Comparison of ENCODE assay signal across 2 cellular contexts in the genomic region with DNA sequence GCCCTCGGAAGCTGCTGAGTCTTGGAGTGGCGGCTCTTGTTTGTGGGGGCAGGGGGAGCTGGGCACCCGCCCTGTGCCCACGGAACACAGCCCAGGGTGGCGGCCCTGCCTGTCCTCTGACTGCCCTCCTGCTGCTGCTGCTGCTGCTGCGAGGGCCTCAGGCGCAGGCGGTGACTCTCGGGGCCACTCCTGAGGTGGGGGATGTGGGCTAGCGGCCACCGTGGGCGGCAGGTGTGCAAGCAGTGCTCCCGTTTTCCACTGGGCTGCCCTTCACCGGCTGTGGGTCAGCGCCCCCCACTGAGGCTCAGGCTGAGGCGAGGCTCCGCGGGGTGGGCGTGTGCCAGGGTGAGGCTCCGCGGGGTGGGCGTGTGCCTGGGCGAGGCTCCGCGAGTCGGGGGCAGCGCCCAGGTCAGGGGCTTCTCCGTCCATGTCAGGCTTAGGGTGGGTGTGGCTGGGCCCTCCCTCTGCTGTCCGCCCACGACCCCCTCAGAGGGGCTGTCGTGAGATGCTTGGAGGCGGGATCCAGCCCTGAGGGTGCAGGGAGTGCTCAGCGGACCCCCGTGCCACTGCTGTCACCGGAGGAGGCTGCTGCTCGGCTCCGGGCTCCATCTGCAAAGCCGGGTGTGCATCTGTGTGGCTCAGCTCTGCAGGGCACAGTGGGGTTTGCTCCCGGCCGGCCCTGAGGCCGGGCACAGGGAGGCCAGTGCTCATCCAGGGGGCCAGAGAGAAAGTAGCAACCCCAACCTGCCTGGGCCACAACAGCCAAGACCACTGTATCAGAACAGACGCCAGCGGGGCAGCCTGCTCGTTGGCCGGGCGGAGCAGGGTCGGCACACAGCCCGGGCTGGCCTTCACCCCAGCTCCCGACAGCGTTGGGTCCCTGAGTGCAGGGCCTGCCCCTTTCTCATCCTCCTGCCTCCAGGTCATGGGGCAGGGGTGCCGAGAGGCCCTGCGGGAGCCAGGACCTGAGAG.
TF ChIP-seq lines count a peak whose summit lies in the region.

No MANE protein-coding gene starts in this region.

TF ChIP-seq in HepG2, 621 proteins besides CTCF, POLR2A, EP300 and RAD21:
- no peak for TF ChIP-seq PRMT3 (CRISPR knock-in tag; IDR thresholded peaks at IDR 0.05; ENCODE audit: borderline replicate concordance, low read depth)
- peak; percentile 40 for TF ChIP-seq RBM22 (optimal IDR thresholded peaks at IDR 0.05; ENCODE audit: low read length)
- peak; percentile 10 for TF ChIP-seq AGO2 (optimal IDR thresholded peaks at IDR 0.05; ENCODE audit: low read depth, low read length)

TF ChIP-seq in GM12878, 131 proteins besides CTCF, POLR2A, EP300 and RAD21:
- TF ChIP-seq RUNX3 (IDR thresholded peaks at IDR 0.05; ENCODE audit: low read length) (no peak), RFX5 (IDR thresholded peaks at IDR 0.05; ENCODE audit: low read depth, low read length) (no peak), STAT3 (IDR thresholded peaks at IDR 0.05; ENCODE audit: low read depth, low read length) (no peak), TARDBP (IDR thresholded peaks at IDR 0.05; ENCODE audit: borderline replicate concordance) (no peak), SREBF2 (IDR thresholded peaks at IDR 0.05; ENCODE audit: low read length) (no peak), GATAD2B (conservative IDR thresholded peaks at IDR 0.05; ENCODE audit: low read depth) (no peak), HDAC6 (IDR thresholded peaks at IDR 0.05; ENCODE audit: unreplicated experiment) (no peak), SMC3 (IDR thresholded peaks at IDR 0.05; ENCODE audit: borderline replicate concordance, low read length) (no peak), EZH2 (IDR thresholded peaks at IDR 0.05; ENCODE audit: borderline replicate concordance, control insufficient read depth, low read depth, low read length) (no peak), NFYA (IDR thresholded peaks at IDR 0.05; ENCODE audit: borderline replicate concordance, low read depth, low read length) (no peak), HDGF (IDR thresholded peaks at IDR 0.05) (no peak), MYC (IDR thresholded peaks at IDR 0.05; ENCODE audit: insufficient read depth, insufficient read length, insufficient replicate concordance, low read length, severe bottlenecking) (no peak), MXI1 (IDR thresholded peaks at IDR 0.05; ENCODE audit: low read depth, low read length) (no peak), BRCA1 (IDR thresholded peaks at IDR 0.05; ENCODE audit: low read depth, low read length) (no peak), ATF7 (IDR thresholded peaks at IDR 0.05; ENCODE audit: low read depth) (no peak)
- TF ChIP-seq, protein P1, sequence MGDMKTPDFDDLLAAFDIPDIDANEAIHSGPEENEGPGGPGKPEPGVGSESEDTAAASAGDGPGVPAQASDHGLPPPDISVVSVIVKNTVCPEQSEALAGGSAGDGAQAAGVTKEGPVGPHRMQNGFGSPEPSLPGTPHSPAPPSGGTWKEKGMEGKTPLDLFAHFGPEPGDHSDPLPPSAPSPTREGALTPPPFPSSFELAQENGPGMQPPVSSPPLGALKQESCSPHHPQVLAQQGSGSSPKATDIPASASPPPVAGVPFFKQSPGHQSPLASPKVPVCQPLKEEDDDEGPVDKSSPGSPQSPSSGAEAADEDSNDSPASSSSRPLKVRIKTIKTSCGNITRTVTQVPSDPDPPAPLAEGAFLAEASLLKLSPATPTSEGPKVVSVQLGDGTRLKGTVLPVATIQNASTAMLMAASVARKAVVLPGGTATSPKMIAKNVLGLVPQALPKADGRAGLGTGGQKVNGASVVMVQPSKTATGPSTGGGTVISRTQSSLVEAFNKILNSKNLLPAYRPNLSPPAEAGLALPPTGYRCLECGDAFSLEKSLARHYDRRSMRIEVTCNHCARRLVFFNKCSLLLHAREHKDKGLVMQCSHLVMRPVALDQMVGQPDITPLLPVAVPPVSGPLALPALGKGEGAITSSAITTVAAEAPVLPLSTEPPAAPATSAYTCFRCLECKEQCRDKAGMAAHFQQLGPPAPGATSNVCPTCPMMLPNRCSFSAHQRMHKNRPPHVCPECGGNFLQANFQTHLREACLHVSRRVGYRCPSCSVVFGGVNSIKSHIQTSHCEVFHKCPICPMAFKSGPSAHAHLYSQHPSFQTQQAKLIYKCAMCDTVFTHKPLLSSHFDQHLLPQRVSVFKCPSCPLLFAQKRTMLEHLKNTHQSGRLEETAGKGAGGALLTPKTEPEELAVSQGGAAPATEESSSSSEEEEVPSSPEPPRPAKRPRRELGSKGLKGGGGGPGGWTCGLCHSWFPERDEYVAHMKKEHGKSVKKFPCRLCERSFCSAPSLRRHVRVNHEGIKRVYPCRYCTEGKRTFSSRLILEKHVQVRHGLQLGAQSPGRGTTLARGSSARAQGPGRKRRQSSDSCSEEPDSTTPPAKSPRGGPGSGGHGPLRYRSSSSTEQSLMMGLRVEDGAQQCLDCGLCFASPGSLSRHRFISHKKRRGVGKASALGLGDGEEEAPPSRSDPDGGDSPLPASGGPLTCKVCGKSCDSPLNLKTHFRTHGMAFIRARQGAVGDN (IDR thresholded peaks at IDR 0.05), result no peak
